ENCODE assay signal across 11 cellular contexts in genomic region chr3:23253214-23253613, GRCh38. TPM values are rescaled to one million over a fixed set of nuclear protein-coding genes. Genes with fewer than 3 reads are reported as not detected.
DNase-seq lines count a peak whose midpoint lies in the region; ATAC-seq and TF ChIP-seq lines count a peak whose summit lies in the region.
"Had no signal": no experiment of that assay in that cellular context is flagged by ENCODE, and none has a peak within 500 bp of the region (broad histone marks: within the 10 kb centered on the region; RNA-seq: fewer than 3 reads in every experiment).

No MANE protein-coding gene starts in this region.

- no peaks in the 10 kb centered on the region for H4K20me1 ChIP-seq in hepatocyte (ENCODE audit: insufficient read depth, poor library complexity, severe bottlenecking)

- H3K4me1 ChIP-seq in foreskin keratinocyte (peaks cover 8% of the 10 kb centered on the region), endodermal cell (ENCODE audit: control insufficient read depth, insufficient read depth, low read length) (no peaks in the 10 kb centered on the region), hepatocyte (ENCODE audit: insufficient read depth) (no peaks in the 10 kb centered on the region), Caco-2 (peaks cover 14% of the 10 kb centered on the region)

- in situ Hi-C loops in ACHN (cut with HindIII; ENCODE audit: low pct_ligation_motif_present, low pct_unique_long_range_greater_than_20kb, low sequenced_read_pairs): no loop called here

- no peaks in the 10 kb centered on the region for H3K9me3 Mint-ChIP-seq in endodermal cell
- no peaks in the 10 kb centered on the region for H3K9me3 Mint-ChIP-seq in Caco-2 (ENCODE audit: unreplicated experiment)
- H3K9me3 Mint-ChIP-seq: GM23338 had no signal

- no peak overlapping the region for H3K4me2 ChIP-seq in hepatocyte
- H3K4me2 ChIP-seq: GM23338 had no signal

- DNase-seq in foreskin keratinocyte: peak in 1 of 2 donors; percentile 27
- no peak for DNase-seq in endodermal cell
- no peak for DNase-seq in hepatocyte (ENCODE audit: low spot score)
- no peak for DNase-seq in Caco-2
- DNase-seq in ACHN: no peak
- DNase-seq: DND-41 had no signal

- H3K27me3 Mint-ChIP-seq in endodermal cell (ENCODE audit: insufficient read depth) (no peaks in the 10 kb centered on the region), Caco-2 (ENCODE audit: insufficient read depth, unreplicated experiment) (no peaks in the 10 kb centered on the region)

- H3K4me3 ChIP-seq in endodermal cell (ENCODE audit: low read length) (no peak overlapping the region), hepatocyte (no peak overlapping the region), Caco-2 (ENCODE audit: low read depth, low read length) (no peak overlapping the region)
- H3K4me3 ChIP-seq: cardiac muscle cell, GM23338 had no signal

- no peak overlapping the region for H3K27ac ChIP-seq in foreskin keratinocyte
- H3K27ac ChIP-seq in endodermal cell (ENCODE audit: low read depth, low read length): no peak overlapping the region
- no peak overlapping the region for H3K27ac ChIP-seq in hepatocyte
- H3K27ac ChIP-seq: cardiac muscle cell had no signal

- H3K36me3 Mint-ChIP-seq in endodermal cell (ENCODE audit: low read depth) (no peaks in the 10 kb centered on the region), Caco-2 (ENCODE audit: insufficient read depth, unreplicated experiment) (no peaks in the 10 kb centered on the region)

- intact Hi-C loops in Caco-2 (cut with micrococcal nuclease; ENCODE audit: unreplicated experiment): no loop called here

- peaks cover 80% of the 10 kb centered on the region for H3K79me2 ChIP-seq in hepatocyte

- H2AFZ ChIP-seq in hepatocyte: no peak overlapping the region
- H2AFZ ChIP-seq: GM23338 had no signal

- no peaks in the 10 kb centered on the region for H3K9me3 ChIP-seq in endodermal cell (ENCODE audit: control insufficient read depth, low read length)
- H3K9me3 ChIP-seq in hepatocyte (ENCODE audit: low read depth): no peaks in the 10 kb centered on the region
- H3K9me3 ChIP-seq in Caco-2: no peaks in the 10 kb centered on the region

- POLR2A ChIA-PET in Caco-2 (lab: Charles Lee): no interaction called here

- CTCF ChIA-PET in Caco-2 (lab: Charles Lee): no interaction called here

- peak; percentile 75 for ATAC-seq in GM18907 (IDR thresholded peaks at IDR 0.05; ENCODE audit: unreplicated experiment)
- ATAC-seq in GM21576 (IDR thresholded peaks at IDR 0.05; ENCODE audit: unreplicated experiment): peak; percentile 81
- peak; percentile 72 for ATAC-seq in HG03097 (IDR thresholded peaks at IDR 0.05; ENCODE audit: low FRiP score, unreplicated experiment)
- ATAC-seq in foreskin keratinocyte: peak; percentile 58
- ATAC-seq: GM23338 had no signal

- no peak overlapping the region for H3K27ac Mint-ChIP-seq in endodermal cell
- no peak overlapping the region for H3K27ac Mint-ChIP-seq in Caco-2 (ENCODE audit: unreplicated experiment)

- H3K4me3 Mint-ChIP-seq in endodermal cell (no peak overlapping the region), Caco-2 (ENCODE audit: unreplicated experiment) (no peak overlapping the region)
- H3K4me3 Mint-ChIP-seq: GM23338 had no signal

- no peak overlapping the region for H3K9ac ChIP-seq in endodermal cell (ENCODE audit: extremely low read depth, low read length, poor library complexity, severe bottlenecking)

- no peak for TF ChIP-seq CTCF in foreskin keratinocyte (conservative IDR thresholded peaks at IDR 0.05)
- TF ChIP-seq CTCF in endodermal cell (conservative IDR thresholded peaks at IDR 0.05): no peak
- TF ChIP-seq CTCF in hepatocyte (IDR thresholded peaks at IDR 0.05; ENCODE audit: poor library complexity): no peak
- TF ChIP-seq CTCF in Caco-2 (IDR thresholded peaks at IDR 0.05; ENCODE audit: insufficient read depth in 1 of 2, low read depth in 1 of 2, low read length in 1 of 2, severe bottlenecking in 1 of 2, unreplicated experiment in 1 of 2): no peak

- H3K27me3 ChIP-seq in foreskin keratinocyte (no peaks in the 10 kb centered on the region), endodermal cell (ENCODE audit: control insufficient read depth, insufficient read depth, low read length, poor library complexity, severe bottlenecking) (no peaks in the 10 kb centered on the region), hepatocyte (no peaks in the 10 kb centered on the region), Caco-2 (replicated peaks; ENCODE audit: control insufficient read depth, insufficient read depth, low read length) (no peaks in the 10 kb centered on the region)
- H3K27me3 ChIP-seq: cardiac muscle cell had no signal

- H3K9me2 ChIP-seq in hepatocyte (replicated peaks; ENCODE audit: insufficient read depth): no peaks in the 10 kb centered on the region

- no peaks in the 10 kb centered on the region for H3K36me3 ChIP-seq in endodermal cell (ENCODE audit: control insufficient read depth, insufficient read depth, low read length)
- no peaks in the 10 kb centered on the region for H3K36me3 ChIP-seq in hepatocyte (replicated peaks; ENCODE audit: insufficient read depth, low read depth)
- H3K36me3 ChIP-seq in Caco-2 (ENCODE audit: control insufficient read depth, insufficient read depth, low read length): no peaks in the 10 kb centered on the region
- H3K36me3 ChIP-seq: cardiac muscle cell had no signal

- no TSS peak for BruUV-seq in Caco-2 (replicated peaks; lab: Mats Ljungman, UMichigan)

- peaks cover 3% of the 10 kb centered on the region for H3K4me1 Mint-ChIP-seq in endodermal cell
- peaks cover 21% of the 10 kb centered on the region for H3K4me1 Mint-ChIP-seq in Caco-2 (ENCODE audit: low read depth, unreplicated experiment)

RNA-seq across cellular contexts. Expression of gene UBE2E2, which starts 50.1 kb away (rescaled TPM):
- total RNA-seq in foreskin keratinocyte (22.6 and 28.6 TPM in 2 replicates), endodermal cell (10 to 100 TPM; 23.2 to 34.5 TPM), hepatocyte (48.9 and 51.1 TPM in 2 replicates), Caco-2 (2022) (67.5 and 83.8 TPM in 2 replicates)
- polyA plus RNA-seq in foreskin keratinocyte (25.8 and 30.2 TPM in 2 replicates), hepatocyte (82.1 and 90.6 TPM in 2 replicates)
- 41.5 TPM for polyA plus RNA-seq in endodermal cell (2013, experiment 1 of 2)
- 40.2 TPM for polyA plus RNA-seq in endodermal cell (2013, experiment 2 of 2)
